Comparison of ENCODE assay signal across 8 cellular contexts in genomic region chr1:29235955-29236742, GRCh38. TPM values are rescaled to one million over a fixed set of nuclear protein-coding genes. Genes with fewer than 3 reads are reported as not detected.
DNase-seq lines count a peak whose midpoint lies in the region; ATAC-seq and TF ChIP-seq lines count a peak whose summit lies in the region.

Gene PTPRU (plus strand): TSS chr1:29236522. CDS start chr1:29236645, 123 bp downstream.

- POLR2A ChIA-PET in IMR-90 (lab: Charles Lee; ENCODE audit: unreplicated experiment): no interaction called here

- peak; percentile 97 for TF ChIP-seq CTCF in IMR-90 (conservative IDR thresholded peaks at IDR 0.05; ENCODE audit: low read depth, low read length)
- peak; percentile 85 to 93 for TF ChIP-seq CTCF in suprapubic skin (IDR thresholded peaks at IDR 0.05)

- no peak within 1 kb of the TSS for H3K27ac ChIP-seq in BLaER1 treated with 17β-estradiol and CSF1 and Interleukin-3, amounts not matched to agents 10 nM and 100 nM
- peak within 1 kb of the TSS; percentile 3; the same call in 1 of the 2 replicates for H3K27ac ChIP-seq in IMR-90 (ENCODE audit: insufficient read depth, low read length)
- peak within 1 kb of the TSS; percentile 76 for H3K27ac ChIP-seq in suprapubic skin

- H4K8ac ChIP-seq in IMR-90 (ENCODE audit: low read depth in 2 of 2, low read length in 2 of 2): peak within 1 kb of the TSS; percentile 8 to 54

- H3K4me2 ChIP-seq in BLaER1 treated with 17β-estradiol and CSF1 and Interleukin-3, amounts not matched to agents 10 nM and 100 nM: peak within 1 kb of the TSS; percentile 90 to 100 (median 98)
- peak within 1 kb of the TSS; percentile 99 for H3K4me2 ChIP-seq in IMR-90 (ENCODE audit: low read depth, low read length)

- peak within 1 kb of the TSS; percentile 68 for H4K5ac ChIP-seq in IMR-90 (ENCODE audit: low read depth, low read length)

- peak within 1 kb of the TSS; percentile 56 for H3K18ac ChIP-seq in IMR-90 (ENCODE audit: low read depth, low read length)

- dilution Hi-C loops in IMR-90 (cut with HindIII; ENCODE audit: low sequenced_read_pairs, unreplicated experiment): no loop called here

- peak within 1 kb of the TSS; percentile 89 for H3K23ac ChIP-seq in IMR-90 (ENCODE audit: low read depth, low read length)

- peak within 1 kb of the TSS; percentile 98 for H2AFZ ChIP-seq in IMR-90 (replicated peaks; ENCODE audit: low read length, poor library complexity)

- H3K9ac ChIP-seq in BLaER1 treated with 17β-estradiol and CSF1 and Interleukin-3, amounts not matched to agents 10 nM and 100 nM: peak within 1 kb of the TSS in 10 of 11 experiments; percentile 55 to 71 (median 60); a peak in 21 of 22 replicates
- H3K9ac ChIP-seq in IMR-90 (ENCODE audit: low read depth, low read length): peak within 1 kb of the TSS; percentile 77

- H2BK5ac ChIP-seq in IMR-90 (ENCODE audit: low read depth, low read length, poor library complexity, severe bottlenecking): peak within 1 kb of the TSS; percentile 5

- H3K36me3 ChIP-seq in BLaER1 treated with 17β-estradiol and CSF1 and Interleukin-3, amounts not matched to agents 10 nM and 100 nM: no peaks in the 10 kb centered on the region
- H3K36me3 ChIP-seq in IMR-90 (ENCODE audit: control insufficient read depth, insufficient read depth, low read length) (no peaks in the 10 kb centered on the region), suprapubic skin (no peaks in the 10 kb centered on the region)

- H3K4me3 ChIP-seq in BLaER1 treated with 17β-estradiol and CSF1 and Interleukin-3, amounts not matched to agents 10 nM and 100 nM: peak within 1 kb of the TSS; percentile 56 to 75 (median 64)
- H3K4me3 ChIP-seq in IMR-90 (ENCODE audit: insufficient read depth, low read depth, low read length) (peak within 1 kb of the TSS; percentile 61), suprapubic skin (peak within 1 kb of the TSS; percentile 71)

- DNase-seq in IMR-90 (peak; percentile 58), SK-MEL-5 (ENCODE audit: low read depth, low spot score) (peak; percentile 52), glomerular endothelial cell (ENCODE audit: extremely low read depth, low read depth, low spot score) (no peak), occipital lobe (lab: John Stamatoyannopoulos, UW) (peak; percentile 49), suprapubic skin (ENCODE audit: low spot score in 2 of 2) (peak; percentile 80 to 87)
- peak; percentile 83 for DNase-seq in activated naive CD4-positive, alpha-beta T cell treated with Interleukin-2 at 50 U/mL for 16 hours

- H2BK15ac ChIP-seq in IMR-90 (ENCODE audit: low read depth, low read length): peak within 1 kb of the TSS; percentile 12; the same call in 2 of the 3 replicates

- peaks cover 0 to 33% (median 27%) of the 10 kb centered on the region in 11 experiments; a peak in 13 of 22 replicates for H4K20me1 ChIP-seq in BLaER1 treated with 17β-estradiol and CSF1 and Interleukin-3, amounts not matched to agents 10 nM and 100 nM
- H4K20me1 ChIP-seq in IMR-90 (ENCODE audit: insufficient read depth, low read length): no peaks in the 10 kb centered on the region

- TF ChIP-seq POLR2A in IMR-90 (IDR thresholded peaks at IDR 0.05; ENCODE audit: low read depth, low read length): 0 out of 2 replicates have a peak, but pooled peaks have one; percentile 36
- TF ChIP-seq POLR2A in suprapubic skin (IDR thresholded peaks at IDR 0.05): peak in 1 of 2 donors; percentile 10

- H2BK20ac ChIP-seq in IMR-90 (ENCODE audit: low read depth, low read length): no peak within 1 kb of the TSS

- H4K91ac ChIP-seq in IMR-90 (ENCODE audit: insufficient read depth, low read depth, low read length): peak within 1 kb of the TSS; percentile 37

- CTCF ChIA-PET in IMR-90 (lab: Yijun Ruan, JAX): no interaction called here

- peak within 1 kb of the TSS; percentile 87 for H3K14ac ChIP-seq in IMR-90 (replicated peaks; ENCODE audit: low read depth, low read length)

- in situ Hi-C loops in IMR-90 (cut with MboI; ENCODE audit: low sequenced_read_pairs): loop anchor here (10.0 kb wide), 1 partner anchor 1479 kb away; no protein-coding TSS in a partner anchor
- in situ Hi-C loops in SK-MEL-5 (cut with HindIII; ENCODE audit: low pct_unique_long_range_greater_than_20kb, low sequenced_read_pairs): no loop called here

- peak; percentile 95 for TF ChIP-seq RAD21 in IMR-90 (IDR thresholded peaks at IDR 0.05; ENCODE audit: low read length)

- no peaks in the 10 kb centered on the region for H3K9me1 ChIP-seq in IMR-90 (ENCODE audit: insufficient read depth, low read length)

- TF ChIP-seq EP300 in suprapubic skin (IDR thresholded peaks at IDR 0.05): no peak

- BruUV-seq in IMR-90 (replicated peaks; lab: Mats Ljungman, UMichigan): no TSS peak

- H2AK5ac ChIP-seq in IMR-90 (ENCODE audit: low read depth, low read length): peak within 1 kb of the TSS; percentile 63

- H2AK9ac ChIP-seq in IMR-90 (replicated peaks; ENCODE audit: low read depth, low read length, poor library complexity): peak within 1 kb of the TSS; percentile 97

- H3K79me1 ChIP-seq in IMR-90 (ENCODE audit: low read depth in 1 of 2, low read length in 2 of 2): peaks cover 4 to 5% of the 10 kb centered on the region in 2 experiments; a peak in 2 of 4 replicates

- H2BK120ac ChIP-seq in IMR-90 (ENCODE audit: low read depth, low read length): peak within 1 kb of the TSS; percentile 44

- peaks cover 45 to 71% (median 58%) of the 10 kb centered on the region in 11 experiments for H3K27me3 ChIP-seq in BLaER1 treated with 17β-estradiol and CSF1 and Interleukin-3, amounts not matched to agents 10 nM and 100 nM
- peaks cover 4% of the 10 kb centered on the region; the same call in 1 of the 2 replicates for H3K27me3 ChIP-seq in IMR-90 (ENCODE audit: control insufficient read depth, insufficient read depth, low read length)
- H3K27me3 ChIP-seq in suprapubic skin: peaks cover 14% of the 10 kb centered on the region

- H3K4ac ChIP-seq in IMR-90 (ENCODE audit: low read depth, low read length): peak within 1 kb of the TSS; percentile 71

- intact Hi-C loops in IMR-90 (cut with micrococcal nuclease): loop anchor here (1.0 to 5.0 kb wide), 8 partner anchors 217 to 1473 kb away; no protein-coding TSS in a partner anchor

- H3K56ac ChIP-seq in IMR-90 (ENCODE audit: extremely low read depth, insufficient read depth, low read length): peak within 1 kb of the TSS; percentile 22; the same call in 1 of the 2 replicates

- WGBS in IMR-90 (ENCODE audit: extremely low coverage in 2 of 2, insufficient read length in 1 of 2), 2 experiments: 9% methylated on average over 40 of the region's 89 CpGs; no CpG with 5 or more reads in 1 of the 2 experiments
- WGBS in suprapubic skin: 20% methylated on average over 13 of the region's 89 CpGs

- H3K9me3 ChIP-seq in BLaER1 treated with 17β-estradiol and CSF1 and Interleukin-3, amounts not matched to agents 10 nM and 100 nM (replicated peaks in 1 of 11): no peaks in the 10 kb centered on the region
- no peaks in the 10 kb centered on the region for H3K9me3 ChIP-seq in IMR-90 (ENCODE audit: control insufficient read depth, insufficient read depth, low read length)
- no peaks in the 10 kb centered on the region for H3K9me3 ChIP-seq in suprapubic skin

- ATAC-seq in GM19395 (IDR thresholded peaks at IDR 0.05; ENCODE audit: unreplicated experiment) (peak; percentile 65), IMR-90 (ENCODE audit: low read depth) (peak; percentile 91)

- H3K4me1 ChIP-seq in BLaER1 treated with 17β-estradiol and CSF1 and Interleukin-3, amounts not matched to agents 10 nM and 100 nM: peaks cover 21 to 27% (median 25%) of the 10 kb centered on the region in 10 experiments
- H3K4me1 ChIP-seq in IMR-90 (ENCODE audit: control insufficient read depth, insufficient read depth, low read length) (peaks cover 12% of the 10 kb centered on the region), suprapubic skin (peaks cover 30% of the 10 kb centered on the region)

TF ChIP-seq in IMR-90, 13 proteins besides CTCF, POLR2A, EP300 and RAD21:
- TF ChIP-seq CEBPB (IDR thresholded peaks at IDR 0.05; ENCODE audit: low read depth, low read length) (no peak), NFE2L2 (IDR thresholded peaks at IDR 0.05; ENCODE audit: low read depth, low read length) (no peak), ELK1 (IDR thresholded peaks at IDR 0.05; ENCODE audit: borderline replicate concordance, low read depth, low read length) (no peak), RCOR1 (IDR thresholded peaks at IDR 0.05; ENCODE audit: insufficient replicate concordance, low read length) (no peak), MAZ (IDR thresholded peaks at IDR 0.05; ENCODE audit: borderline replicate concordance, low read depth, low read length) (peak; percentile 49; the same call in 1 of the 2 replicates), SMC3 (IDR thresholded peaks at IDR 0.05; ENCODE audit: low read depth, low read length) (peak; percentile 71), BHLHE40 (IDR thresholded peaks at IDR 0.05; ENCODE audit: low read depth, low read length) (no peak), MXI1 (IDR thresholded peaks at IDR 0.05; ENCODE audit: borderline replicate concordance, low read depth, low read length) (peak; percentile 44; the same call in 1 of the 2 replicates)
TF ChIP-seq in IMR-90: peak in this region for 3.

RNA-seq across cellular contexts. Expression of gene PTPRU, which starts in this region (rescaled TPM):
- total RNA-seq in IMR-90 (2012; rRNA removed): 5.0 and 7.0 TPM in 2 replicates
- polyA plus RNA-seq in IMR-90 (2012; rRNA removed): 10.7 and 10.8 TPM in 2 replicates
- 12.3 and 16.6 TPM in 2 replicates for polyA plus RNA-seq in IMR-90 (2012; cell fraction: cytosol; rRNA removed)
- 18.5 and 56.4 TPM in 2 replicates for polyA plus RNA-seq in IMR-90 (2012; cell fraction: nucleus; rRNA removed; ENCODE audit: low replicate concordance)
- 3.3 and 4.0 TPM in 2 replicates for total RNA-seq in SK-MEL-5 (2014; rRNA removed; shearing (Covaris generic))
- 10.7 and 13.5 TPM in 2 replicates for polyA plus RNA-seq in SK-MEL-5 (2015; cell fraction: cytosol; rRNA removed)
- polyA plus RNA-seq in SK-MEL-5 (2015; cell fraction: nucleus; rRNA removed): 11.2 and 21.4 TPM in 2 replicates
- 19.4 and 38.9 TPM in 2 replicates for total RNA-seq in glomerular endothelial cell
- total RNA-seq in occipital lobe: 23.6 TPM
- total RNA-seq in suprapubic skin: 10 to 100 TPM; 15.0 to 46.7 (median 29.0) TPM

Comparison
In these comparisons a context has a peak if more than half of its experiments do, and no peak if none do; other contexts are left out.
1. H3K27ac ChIP-seq: peak in IMR-90 (single experiment) and suprapubic skin (single experiment); none in BLaER1 treated with 17β-estradiol and CSF1 and Interleukin-3, amounts not matched to agents 10 nM and 100 nM (0 of 11).
2. Peak in every context shown above with its lines, with median percentiles within 50 percentile points of each other: H3K4me3 ChIP-seq.